12 cellular contexts compared by ENCODE assay signal in the genomic region with DNA sequence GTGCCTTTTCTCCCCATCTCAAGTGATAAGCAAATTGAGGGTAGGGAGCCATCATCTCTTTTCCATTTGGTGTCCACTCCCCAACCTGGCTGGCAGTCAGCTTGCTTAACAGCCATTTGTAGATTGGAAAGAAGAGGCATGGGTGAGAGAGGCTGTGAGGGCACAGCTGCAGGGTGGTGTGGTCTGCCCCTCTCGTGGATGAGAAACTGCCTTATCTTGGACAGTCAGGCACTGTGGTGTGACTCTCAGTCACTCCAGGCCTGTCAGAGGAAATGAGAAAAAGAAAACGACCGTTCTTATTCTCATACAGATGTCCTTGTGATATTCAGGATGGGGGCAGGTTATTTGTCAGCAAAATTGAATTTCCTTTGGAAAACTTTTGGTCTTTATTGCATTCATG.
DNase-seq lines count a peak whose midpoint lies in the region; ATAC-seq and TF ChIP-seq lines count a peak whose summit lies in the region.
"Had no signal": no experiment of that assay in that cellular context is flagged by ENCODE, and none has a peak within 500 bp of the region (broad histone marks: within the 10 kb centered on the region; RNA-seq: fewer than 3 reads in every experiment).

No MANE protein-coding gene starts in this region.

- H2AK9ac ChIP-seq in IMR-90 (replicated peaks; ENCODE audit: low read depth, low read length, poor library complexity) = no peak overlapping the region

- peaks cover 42% of the 10 kb centered on the region for H3K4me1 Mint-ChIP-seq in activated T-helper 17 cell treated with anti-CD3 and anti-CD28 coated beads, Interleukin-2, amount 50 U/mL, for 72 hours

- H3K4ac ChIP-seq in IMR-90 (ENCODE audit: low read depth, low read length) = no peak overlapping the region

- 0 out of 2 replicates have a peak overlapping the region, but pooled peaks have one; percentile 11 for H3K23ac ChIP-seq in IMR-90 (ENCODE audit: low read depth, low read length)

- H2BK5ac ChIP-seq in IMR-90 (ENCODE audit: low read depth, low read length, poor library complexity, severe bottlenecking) = no peak overlapping the region

- no peak for DNase-seq in IMR-90
- DNase-seq in SKM-1 treated with dmso at 0.1 percent for 144 hours (lab: John Stamatoyannopoulos, UW; ENCODE audit: unreplicated experiment) = no peak
- no peak for DNase-seq in HPDE6-E6E7 (ENCODE audit: extremely low spot score)
- no peak for DNase-seq in NCI-H1436 treated with DMSO at 0.1 percent for 48 hours (lab: John Stamatoyannopoulos, UW)
- DNase-seq in dorsolateral prefrontal cortex = no peak
- DNase-seq: activated naive CD4-positive, alpha-beta T cell; NK-92 treated with Interleukin-12 subunit alpha and Interleukin-12 subunit beta, amount 100 ng/mL, for 24 hours; stimulated activated CD4-positive, alpha-beta T cell treated with anti-CD3 and anti-CD28 coated beads, Interleukin-4, amount 100 ng/mL, for 24 hours had no signal

- H2AFZ ChIP-seq in IMR-90 (replicated peaks; ENCODE audit: low read length, poor library complexity) = no peak overlapping the region

- no peak overlapping the region for H3K56ac ChIP-seq in IMR-90 (ENCODE audit: extremely low read depth, insufficient read depth, low read length)

- H3K36me3 ChIP-seq in IMR-90 (ENCODE audit: control insufficient read depth, insufficient read depth, low read length) = peaks cover 18% of the 10 kb centered on the region

- no peak overlapping the region for H3K27ac ChIP-seq in IMR-90 (ENCODE audit: insufficient read depth, low read length)
- peak overlapping the region in 12 of 21 experiments; percentile 2 to 75 (median 48) for H3K27ac ChIP-seq in skin epidermis
- H3K27ac ChIP-seq in dorsolateral prefrontal cortex = peak overlapping the region in 26 of 59 donors; percentile 1 to 59 (median 25)
- H3K27ac ChIP-seq: VCaP had no signal

- no peak overlapping the region for H3K4me3 ChIP-seq in IMR-90 (ENCODE audit: insufficient read depth, low read depth, low read length)
- no peak overlapping the region for H3K4me3 ChIP-seq in skin epidermis
- no peak overlapping the region for H3K4me3 ChIP-seq in dorsolateral prefrontal cortex

- peak; percentile 66 for ATAC-seq in GM21390 (IDR thresholded peaks at IDR 0.05; ENCODE audit: unreplicated experiment)
- ATAC-seq in IMR-90 (ENCODE audit: low read depth) = no peak
- ATAC-seq in activated T-helper 17 cell treated with anti-CD3 and anti-CD28 coated beads, Interleukin-2, amount 50 U/mL, for 72 hours (replicated peaks) = peak; percentile 40

- no peak overlapping the region for H3K4me3 Mint-ChIP-seq in activated T-helper 17 cell treated with anti-CD3 and anti-CD28 coated beads, Interleukin-2, amount 50 U/mL, for 72 hours

- H2BK20ac ChIP-seq in IMR-90 (ENCODE audit: low read depth, low read length) = no peak overlapping the region

- no peak overlapping the region for H3K18ac ChIP-seq in IMR-90 (ENCODE audit: low read depth, low read length)

- H3K4me2 ChIP-seq in IMR-90 (ENCODE audit: low read depth, low read length) = no peak overlapping the region

- H3K4me1 ChIP-seq in IMR-90 (ENCODE audit: control insufficient read depth, insufficient read depth, low read length) = peaks cover 5% of the 10 kb centered on the region

- H2BK15ac ChIP-seq in IMR-90 (ENCODE audit: low read depth, low read length) = no peak overlapping the region

- no peak overlapping the region for H2BK120ac ChIP-seq in IMR-90 (ENCODE audit: low read depth, low read length)

- BruUV-seq in IMR-90 (replicated peaks; lab: Mats Ljungman, UMichigan) = no TSS peak

- H3K9me1 ChIP-seq in IMR-90 (ENCODE audit: insufficient read depth, low read length) = peaks cover 25% of the 10 kb centered on the region

- H3K14ac ChIP-seq in IMR-90 (replicated peaks; ENCODE audit: low read depth, low read length) = no peak overlapping the region

- in situ Hi-C loops in IMR-90 (cut with MboI; ENCODE audit: low sequenced_read_pairs) = no loop called here

- dilution Hi-C loops in IMR-90 (cut with HindIII; ENCODE audit: low sequenced_read_pairs, unreplicated experiment) = no loop called here

- no peak overlapping the region for H4K5ac ChIP-seq in IMR-90 (ENCODE audit: low read depth, low read length)

- no peak for TF ChIP-seq RAD21 in IMR-90 (IDR thresholded peaks at IDR 0.05; ENCODE audit: low read length)

- CTCF ChIA-PET in IMR-90 (lab: Yijun Ruan, JAX) = no interaction called here

- H3K9me3 Mint-ChIP-seq in activated T-helper 17 cell treated with anti-CD3 and anti-CD28 coated beads, Interleukin-2, amount 50 U/mL, for 72 hours = no peaks in the 10 kb centered on the region

- H4K8ac ChIP-seq in IMR-90 (ENCODE audit: low read depth in 2 of 2, low read length in 2 of 2) = no peak overlapping the region

- no peaks in the 10 kb centered on the region for H3K27me3 Mint-ChIP-seq in activated T-helper 17 cell treated with anti-CD3 and anti-CD28 coated beads, Interleukin-2, amount 50 U/mL, for 72 hours

- no peaks in the 10 kb centered on the region for H3K9me3 ChIP-seq in IMR-90 (ENCODE audit: control insufficient read depth, insufficient read depth, low read length)

- intact Hi-C loops in IMR-90 (cut with micrococcal nuclease) = no loop called here
- intact Hi-C loops in dorsolateral prefrontal cortex (cut with DNase I) = no loop called here

- peaks cover 23% of the 10 kb centered on the region for H4K20me1 ChIP-seq in IMR-90 (ENCODE audit: insufficient read depth, low read length)

- TF ChIP-seq CTCF in IMR-90 (conservative IDR thresholded peaks at IDR 0.05; ENCODE audit: low read depth, low read length) (no peak), dorsolateral prefrontal cortex (IDR thresholded peaks at IDR 0.05 in 54 of 56, conservative IDR thresholded peaks at IDR 0.05 in 2 of 56; ENCODE audit: low read depth in 1 of 56, partially characterized antibody in 56 of 56) (no peak)

- H3K27me3 ChIP-seq in IMR-90 (ENCODE audit: control insufficient read depth, insufficient read depth, low read length) (no peaks in the 10 kb centered on the region), dorsolateral prefrontal cortex (no peaks in the 10 kb centered on the region)

- no peak overlapping the region for H3K9ac ChIP-seq in IMR-90 (ENCODE audit: low read depth, low read length)

- peaks cover 28 to 48% of the 10 kb centered on the region in 2 experiments for H3K79me1 ChIP-seq in IMR-90 (ENCODE audit: low read depth in 1 of 2, low read length in 2 of 2)

- no peak overlapping the region for H2AK5ac ChIP-seq in IMR-90 (ENCODE audit: low read depth, low read length)

- POLR2A ChIA-PET in IMR-90 (lab: Charles Lee; ENCODE audit: unreplicated experiment) = no interaction called here

- H3K36me3 Mint-ChIP-seq in activated T-helper 17 cell treated with anti-CD3 and anti-CD28 coated beads, Interleukin-2, amount 50 U/mL, for 72 hours (ENCODE audit: low read depth) = peaks cover 75% of the 10 kb centered on the region

- no CpG with 5 or more reads among the region's 3 CpGs for WGBS in IMR-90 (ENCODE audit: extremely low coverage in 2 of 2, insufficient read length in 1 of 2), 2 experiments

- TF ChIP-seq POLR2A in IMR-90 (IDR thresholded peaks at IDR 0.05; ENCODE audit: low read depth, low read length) = no peak

- no peak overlapping the region for H4K91ac ChIP-seq in IMR-90 (ENCODE audit: insufficient read depth, low read depth, low read length)

- peak overlapping the region; percentile 51 for H3K27ac Mint-ChIP-seq in activated T-helper 17 cell treated with anti-CD3 and anti-CD28 coated beads, Interleukin-2, amount 50 U/mL, for 72 hours

TF ChIP-seq in IMR-90, 13 proteins besides CTCF, POLR2A, EP300 and RAD21:
- no peak for TF ChIP-seq FOS (IDR thresholded peaks at IDR 0.05; ENCODE audit: low read depth, low read length)
- TF ChIP-seq NFE2L2 (IDR thresholded peaks at IDR 0.05; ENCODE audit: low read depth, low read length) = no peak
- no peak for TF ChIP-seq RCOR1 (IDR thresholded peaks at IDR 0.05; ENCODE audit: insufficient replicate concordance, low read length)
- no peak for TF ChIP-seq BHLHE40 (IDR thresholded peaks at IDR 0.05; ENCODE audit: low read depth, low read length)
- no peak for TF ChIP-seq ELK1 (IDR thresholded peaks at IDR 0.05; ENCODE audit: borderline replicate concordance, low read depth, low read length)
- no peak for TF ChIP-seq SMC3 (IDR thresholded peaks at IDR 0.05; ENCODE audit: low read depth, low read length)
- TF ChIP-seq CEBPB (IDR thresholded peaks at IDR 0.05; ENCODE audit: low read depth, low read length) = no peak
- TF ChIP-seq MAFK (IDR thresholded peaks at IDR 0.05; ENCODE audit: low read depth, low read length) = no peak
- no peak for TF ChIP-seq MAZ (IDR thresholded peaks at IDR 0.05; ENCODE audit: borderline replicate concordance, low read depth, low read length)
- no peak for TF ChIP-seq MXI1 (IDR thresholded peaks at IDR 0.05; ENCODE audit: borderline replicate concordance, low read depth, low read length)
- no peak for TF ChIP-seq RFX5 (IDR thresholded peaks at IDR 0.05; ENCODE audit: low read depth, low read length)
- no peak for TF ChIP-seq CHD1 (IDR thresholded peaks at IDR 0.05; ENCODE audit: low read depth, low read length)
- TF ChIP-seq, protein P1, sequence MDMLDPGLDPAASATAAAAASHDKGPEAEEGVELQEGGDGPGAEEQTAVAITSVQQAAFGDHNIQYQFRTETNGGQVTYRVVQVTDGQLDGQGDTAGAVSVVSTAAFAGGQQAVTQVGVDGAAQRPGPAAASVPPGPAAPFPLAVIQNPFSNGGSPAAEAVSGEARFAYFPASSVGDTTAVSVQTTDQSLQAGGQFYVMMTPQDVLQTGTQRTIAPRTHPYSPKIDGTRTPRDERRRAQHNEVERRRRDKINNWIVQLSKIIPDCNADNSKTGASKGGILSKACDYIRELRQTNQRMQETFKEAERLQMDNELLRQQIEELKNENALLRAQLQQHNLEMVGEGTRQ (IDR thresholded peaks at IDR 0.05; ENCODE audit: low read depth, low read length) = no peak
TF ChIP-seq in IMR-90: peak in this region for 0.
